Comparison of ENCODE assay signal across 8 cellular contexts in the genomic region with DNA sequence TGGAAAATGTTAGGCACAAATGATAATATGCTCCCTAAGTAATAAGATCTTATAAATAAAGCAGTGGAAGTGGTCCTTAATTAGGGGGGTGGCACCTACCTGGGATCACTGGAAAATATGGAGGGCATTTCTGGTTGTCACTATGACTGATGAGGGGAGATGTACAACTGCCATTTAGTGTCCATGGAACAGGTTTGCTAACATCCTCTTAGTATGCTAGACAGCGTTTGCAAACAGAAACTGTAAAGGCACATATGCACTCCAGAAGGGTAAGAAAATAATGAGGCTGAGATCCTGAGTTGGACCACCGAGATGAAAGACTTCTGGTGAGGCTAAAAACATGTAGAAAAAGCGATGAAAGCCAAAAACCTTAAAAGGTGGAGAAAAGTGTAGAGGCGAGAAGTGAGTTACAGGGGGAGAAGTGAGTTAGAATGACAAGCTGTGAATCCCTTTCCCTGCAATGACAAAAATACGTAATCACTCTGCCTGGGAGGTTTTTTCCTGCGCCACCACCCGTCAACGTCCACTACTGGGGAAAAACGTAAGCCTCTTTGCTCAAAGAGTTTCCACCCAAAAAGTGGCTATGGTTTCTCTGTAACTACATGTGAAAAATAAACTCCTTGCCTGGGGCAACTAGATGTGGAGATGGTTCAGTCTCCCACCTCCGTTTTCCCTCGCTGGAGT.
A peak's percentile ranks its signal among the peaks of the same experiment; 100 is the strongest.
DNase-seq lines count a peak whose midpoint lies in the region; ATAC-seq lines count a peak whose summit lies in the region.

No MANE protein-coding gene starts in this region.

- DNase-seq in SIG-M5 treated with dmso at 0.1 percent for 504 hours (lab: John Stamatoyannopoulos, UW; ENCODE audit: unreplicated experiment) (peak; percentile 49), SIG-M5 (lab: John Stamatoyannopoulos, UW) (no peak), fibroblast of gingiva (ENCODE audit: low read depth) (peak; percentile 18)
- DNase-seq in T-helper 2 cell treated with Interferon-gamma antibody and Interleukin-4, amounts not matched to agents 5 μg/mL and 100 μg/mL, for 36 hours (ENCODE audit: low spot score), result no peak
- no peak for DNase-seq in stimulated activated CD4-positive, alpha-beta T cell treated with anti-CD3 and anti-CD28 coated beads, Interleukin-1b, Interleukin-23, amount 100 ng/mL, for 48 hours

- ATAC-seq in HG03095 (IDR thresholded peaks at IDR 0.05; ENCODE audit: unreplicated experiment), result peak; percentile 0
- ATAC-seq in HG03097 (IDR thresholded peaks at IDR 0.05; ENCODE audit: low FRiP score, unreplicated experiment), result no peak

- H3K4me3 Mint-ChIP-seq in T-helper 2 cell treated with Interferon-gamma antibody and Interleukin-4, amounts not matched to agents 5 μg/mL and 100 μg/mL, for 36 hours, result peak overlapping the region; percentile 100

- H3K4me1 Mint-ChIP-seq in T-helper 2 cell treated with Interferon-gamma antibody and Interleukin-4, amounts not matched to agents 5 μg/mL and 100 μg/mL, for 36 hours (ENCODE audit: low read depth), result peaks cover 31% of the 10 kb centered on the region

- H2AFZ ChIP-seq in neuron (ENCODE audit: low read depth, low read length), result peak overlapping the region; percentile 81

- no peaks in the 10 kb centered on the region for H3K9me3 Mint-ChIP-seq in T-helper 2 cell treated with Interferon-gamma antibody and Interleukin-4, amounts not matched to agents 5 μg/mL and 100 μg/mL, for 36 hours

- no peaks in the 10 kb centered on the region for H3K27me3 Mint-ChIP-seq in T-helper 2 cell treated with Interferon-gamma antibody and Interleukin-4, amounts not matched to agents 5 μg/mL and 100 μg/mL, for 36 hours (ENCODE audit: low read depth)

- H3K4me3 ChIP-seq in neuron (ENCODE audit: low read length), result peak overlapping the region; percentile 62

- H3K9me3 ChIP-seq in neuron (ENCODE audit: low read length), result no peaks in the 10 kb centered on the region

- H3K4me1 ChIP-seq in neuron (ENCODE audit: insufficient read depth, low read length), result peaks cover 28% of the 10 kb centered on the region

- peaks cover 21% of the 10 kb centered on the region for H3K36me3 ChIP-seq in neuron (ENCODE audit: insufficient read depth, low read length)

- peak overlapping the region; percentile 100 for H3K27ac Mint-ChIP-seq in T-helper 2 cell treated with Interferon-gamma antibody and Interleukin-4, amounts not matched to agents 5 μg/mL and 100 μg/mL, for 36 hours

- H3K36me3 Mint-ChIP-seq in T-helper 2 cell treated with Interferon-gamma antibody and Interleukin-4, amounts not matched to agents 5 μg/mL and 100 μg/mL, for 36 hours (ENCODE audit: low read depth), result peaks cover 19% of the 10 kb centered on the region

- no peaks in the 10 kb centered on the region for H3K27me3 ChIP-seq in neuron (ENCODE audit: insufficient read depth, low read length)

Comparison
In these comparisons a context has a peak if more than half of its experiments do, and no peak if none do; other contexts are left out.
1. DNase-seq: peak in SIG-M5 treated with dmso at 0.1 percent for 504 hours (single experiment) and fibroblast of gingiva (single experiment); none in SIG-M5 (single experiment), T-helper 2 cell treated with Interferon-gamma antibody and Interleukin-4, amounts not matched to agents 5 μg/mL and 100 μg/mL, for 36 hours (single experiment) and stimulated activated CD4-positive, alpha-beta T cell treated with anti-CD3 and anti-CD28 coated beads, Interleukin-1b, Interleukin-23, amount 100 ng/mL, for 48 hours (single experiment).